Comparison of ENCODE assay signal across 10 cellular contexts in the genomic region with DNA sequence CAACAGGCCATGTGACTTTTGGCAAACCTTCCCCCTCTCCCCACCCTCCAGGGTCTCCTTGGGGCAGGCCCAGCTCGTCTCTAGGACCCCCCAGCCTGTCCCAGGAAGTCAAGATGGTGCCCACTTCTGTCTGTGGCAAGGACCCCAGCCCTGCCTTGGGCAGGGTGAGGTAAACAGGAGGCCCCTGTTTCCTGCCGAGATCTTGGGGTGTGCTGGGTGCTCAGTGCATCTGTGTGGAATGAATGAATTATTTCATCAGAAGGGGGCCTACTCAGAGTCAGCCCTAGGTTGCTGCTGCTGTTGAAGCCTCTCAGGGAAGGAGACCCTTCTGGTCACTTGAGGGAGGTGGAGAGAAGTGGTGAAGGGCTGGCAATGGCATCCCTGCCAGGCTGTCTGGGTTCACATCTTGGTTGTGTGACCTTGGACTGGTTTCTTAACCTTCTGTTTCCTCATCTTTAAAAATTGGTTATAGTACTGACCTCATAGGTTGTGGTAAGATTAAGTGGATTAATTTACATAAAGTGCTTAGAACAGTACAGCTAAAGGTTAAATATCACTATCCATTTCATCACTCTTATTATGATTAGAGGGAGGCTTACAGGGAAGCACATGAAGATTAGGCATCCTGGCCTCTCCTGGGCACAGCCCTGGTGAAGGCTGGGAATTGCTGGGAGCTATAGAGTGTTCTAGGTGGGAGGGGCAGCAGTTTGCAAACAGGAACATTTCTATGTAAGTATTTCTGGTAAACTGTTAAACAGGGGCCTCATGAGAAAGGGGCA.
DNase-seq lines count a peak whose midpoint lies in the region; ATAC-seq, FAIRE-seq and TF ChIP-seq lines count a peak whose summit lies in the region.
"Had no signal": no experiment of that assay in that cellular context is flagged by ENCODE, and none has a peak within 500 bp of the region (broad histone marks: within the 10 kb centered on the region; RNA-seq: fewer than 3 reads in every experiment).

No MANE protein-coding gene starts in this region.

- ATAC-seq in esophagus mucosa (peak; percentile 11), gastrocnemius medialis (no peak), HG03097 (IDR thresholded peaks at IDR 0.05; ENCODE audit: low FRiP score, unreplicated experiment) (no peak)

- CTCF ChIA-PET in HEK293 (lab: Yijun Ruan, JAX): interaction anchor here (1.0 kb wide), 1 partner anchor 59 kb away, joined by 3 read pairs; no protein-coding TSS in a partner anchor

- H3K9me3 ChIP-seq in HEK293 (ENCODE audit: control insufficient read depth, insufficient read depth, low read depth, low read length) (no peaks in the 10 kb centered on the region), gastrocnemius medialis (no peaks in the 10 kb centered on the region)

- H3K4me3 ChIP-seq in HEK293 (ENCODE audit: low read depth, low read length): no peak overlapping the region
- H3K4me3 ChIP-seq in gastrocnemius medialis: no peak overlapping the region
- H3K4me3 ChIP-seq: PC-9 had no signal

- no peak overlapping the region for H3K27ac ChIP-seq in HEK293 (ENCODE audit: extremely low read depth, low read depth, low read length)
- H3K27ac ChIP-seq in gastrocnemius medialis: peak overlapping the region; percentile 78 to 92 (median 84)
- H3K27ac ChIP-seq: epithelial cell of prostate, PC-9 had no signal

- DNase-seq in OCI-M1 (lab: John Stamatoyannopoulos, UW): peak; percentile 13
- no peak for DNase-seq in gastrocnemius medialis
- DNase-seq in NCI-H748 treated with DMSO at 0.1 percent for 48 hours (lab: John Stamatoyannopoulos, UW): no peak
- no peak for DNase-seq in H4 (ENCODE audit: low spot score)
- DNase-seq in frontal cortex (ENCODE audit: low spot score in 2 of 2): no peak
- DNase-seq: PC-9 had no signal

- H3K36me3 ChIP-seq in HEK293 (ENCODE audit: control insufficient read depth in 2 of 2, insufficient read depth in 1 of 2, low read length in 2 of 2) (peaks cover 0 to 8% of the 10 kb centered on the region in 2 experiments; a peak in 1 of 3 replicates), gastrocnemius medialis (no peaks in the 10 kb centered on the region)

- FAIRE-seq in frontal cortex (lab: Jason Lieb, UNC): no peak

- POLR2A ChIA-PET in HEK293 (lab: Yijun Ruan, JAX): no interaction called here

- no peak for TF ChIP-seq CTCF in HEK293 (tag by site-specific recombination; IDR thresholded peaks at IDR 0.05)
- TF ChIP-seq CTCF in gastrocnemius medialis (IDR thresholded peaks at IDR 0.05 in 4 of 5, conservative IDR thresholded peaks at IDR 0.05 in 1 of 5): no peak

- no peaks in the 10 kb centered on the region for H3K27me3 ChIP-seq in gastrocnemius medialis

- H3K4me1 ChIP-seq in HEK293 (ENCODE audit: control insufficient read depth, insufficient read depth, low read length) (no peaks in the 10 kb centered on the region; the same call in 1 of the 2 replicates), gastrocnemius medialis (peaks cover 69 to 78% of the 10 kb centered on the region in 2 donors)

- intact Hi-C loops in gastrocnemius medialis (cut with DNase I; ENCODE audit: low total_unique reads): loop anchor here (1.0 kb wide), 1 partner anchor 7 kb away; no protein-coding TSS in a partner anchor

- in situ Hi-C loops in gastrocnemius medialis (cut with MboI; ENCODE audit: low sequenced_read_pairs in 4 of 4): no loop called here

- no peak for TF ChIP-seq POLR2A in gastrocnemius medialis (IDR thresholded peaks at IDR 0.05)

TF ChIP-seq in HEK293, 187 proteins besides CTCF, POLR2A, EP300 and RAD21:
- TF ChIP-seq ZNF629 (tag by site-specific recombination; IDR thresholded peaks at IDR 0.05) (0 out of 2 replicates have a peak, but pooled peaks have one; percentile 13), ZNF16 (tag by site-specific recombination; IDR thresholded peaks at IDR 0.05; ENCODE audit: low read depth) (peak; percentile 80)
- TF ChIP-seq, protein P1, sequence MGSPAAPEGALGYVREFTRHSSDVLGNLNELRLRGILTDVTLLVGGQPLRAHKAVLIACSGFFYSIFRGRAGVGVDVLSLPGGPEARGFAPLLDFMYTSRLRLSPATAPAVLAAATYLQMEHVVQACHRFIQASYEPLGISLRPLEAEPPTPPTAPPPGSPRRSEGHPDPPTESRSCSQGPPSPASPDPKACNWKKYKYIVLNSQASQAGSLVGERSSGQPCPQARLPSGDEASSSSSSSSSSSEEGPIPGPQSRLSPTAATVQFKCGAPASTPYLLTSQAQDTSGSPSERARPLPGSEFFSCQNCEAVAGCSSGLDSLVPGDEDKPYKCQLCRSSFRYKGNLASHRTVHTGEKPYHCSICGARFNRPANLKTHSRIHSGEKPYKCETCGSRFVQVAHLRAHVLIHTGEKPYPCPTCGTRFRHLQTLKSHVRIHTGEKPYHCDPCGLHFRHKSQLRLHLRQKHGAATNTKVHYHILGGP (tag by site-specific recombination; IDR thresholded peaks at IDR 0.05): no peak
TF ChIP-seq in HEK293: peak in this region for 2.
